ENCODE assay signal across 35 cellular contexts in genomic region chr11:64600281-64600992, GRCh38. TPM values are rescaled to one million over a fixed set of nuclear protein-coding genes. Genes with fewer than 3 reads are reported as not detected.
"Had no signal": no experiment of that assay in that cellular context is flagged by ENCODE, and none has a peak within 500 bp of the region (broad histone marks: within the 10 kb centered on the region; RNA-seq: fewer than 3 reads in every experiment).

No MANE protein-coding gene starts in this region.

- DNase-seq: heart right ventricle; islet precursor cell; kidney glomerular epithelial cell; left colon; mesendoderm; naive B cell; natural killer cell; nephron progenitor cell; nucleus accumbens; stimulated activated CD4-positive, alpha-beta T cell treated with anti-CD3 and anti-CD28 coated beads, Interleukin-1b, Interleukin-23, amount 100 ng/mL, for 48 hours; stimulated activated CD4-positive, alpha-beta T cell treated with anti-CD3 and anti-CD28 coated beads, Interleukin-2, amount 100 ng/mL, for 48 hours; stimulated activated CD4-positive, alpha-beta T cell treated with anti-CD3 and anti-CD28 coated beads, Interleukin-4, amount 100 ng/mL, for 4 hours; stimulated activated CD8-positive, alpha-beta memory T cell treated with anti-CD3 and anti-CD28 coated beads, Interleukin-4, amount 100 ng/mL, for 48 hours; stimulated activated naive B cell treated with anti-CD40 and anti-IgM and Interleukin-4, amounts not matched to agents 10 μg/mL and 1 μg/mL and 100 μg/mL, for 72 hours; stimulated activated naive CD8-positive, alpha-beta T cell treated with anti-CD3 and anti-CD28 coated beads, Interleukin-15, Interleukin-2, amounts not matched to agents 100 U/mL and 50 U/mL, for 24 hours; stomach; testis; thyroid gland; transverse colon; upper lobe of left lung had no signal

- H2AFZ ChIP-seq: hepatocyte, parathyroid adenoma had no signal

- H3K4me3 ChIP-seq: heart right ventricle, hepatocyte, left lung, lung, psoas muscle, right lobe of liver, smooth muscle cell, stomach, testis, thyroid gland, transverse colon, upper lobe of left lung, vagina had no signal

- H3K4me1 Mint-ChIP-seq: mesothelial cell of epicardium; naive B cell; natural killer cell; stimulated activated naive B cell treated with anti-CD40 and anti-IgM and Interleukin-4, amounts not matched to agents 10 μg/mL and 1 μg/mL and 100 μg/mL, for 72 hours had no signal

- H3K9ac ChIP-seq: parathyroid adenoma had no signal

- H3K4me3 Mint-ChIP-seq: mesothelial cell of epicardium; naive B cell; natural killer cell; nephron progenitor cell; stimulated activated naive B cell treated with anti-CD40 and anti-IgM and Interleukin-4, amounts not matched to agents 10 μg/mL and 1 μg/mL and 100 μg/mL, for 72 hours had no signal

- H3K27ac Mint-ChIP-seq: mesothelial cell of epicardium; natural killer cell; nephron progenitor cell; stimulated activated naive B cell treated with anti-CD40 and anti-IgM and Interleukin-4, amounts not matched to agents 10 μg/mL and 1 μg/mL and 100 μg/mL, for 72 hours had no signal

- H3K4me1 ChIP-seq: heart right ventricle, left lung, parathyroid adenoma, psoas muscle, right lobe of liver, stomach, testis, thyroid gland, transverse colon, upper lobe of left lung, vagina had no signal

- H3K36me3 Mint-ChIP-seq: mesothelial cell of epicardium; naive B cell; natural killer cell; stimulated activated naive B cell treated with anti-CD40 and anti-IgM and Interleukin-4, amounts not matched to agents 10 μg/mL and 1 μg/mL and 100 μg/mL, for 72 hours had no signal

- H3K27ac ChIP-seq: heart right ventricle, hepatocyte, left lung, parathyroid adenoma, psoas muscle, right lobe of liver, stomach, testis, thyroid gland, transverse colon, upper lobe of left lung, vagina had no signal

- H3K9me3 Mint-ChIP-seq: naive B cell; natural killer cell; nephron progenitor cell; stimulated activated naive B cell treated with anti-CD40 and anti-IgM and Interleukin-4, amounts not matched to agents 10 μg/mL and 1 μg/mL and 100 μg/mL, for 72 hours had no signal

- H3K9me3 ChIP-seq: heart right ventricle, left lung, psoas muscle, right lobe of liver, stomach, testis, thyroid gland, transverse colon, upper lobe of left lung, vagina had no signal

- H3K27me3 ChIP-seq: hepatocyte, right lobe of liver, testis, thyroid gland, transverse colon, upper lobe of left lung, vagina had no signal

- H3K4me2 ChIP-seq: hepatocyte, smooth muscle cell had no signal

- H3K36me3 ChIP-seq: heart right ventricle, left lung, right lobe of liver, stomach, thyroid gland, transverse colon, upper lobe of left lung, vagina had no signal

- ATAC-seq: heart right ventricle; left colon; left lung; natural killer cell; psoas muscle; right lobe of liver; stimulated activated naive B cell treated with anti-CD40 and anti-IgM and Interleukin-4, amounts not matched to agents 10 μg/mL and 1 μg/mL and 100 μg/mL, for 72 hours; stimulated activated naive CD8-positive, alpha-beta T cell treated with anti-CD3 and anti-CD28 coated beads, Interleukin-15, Interleukin-2, amounts not matched to agents 100 U/mL and 50 U/mL, for 24 hours had no signal

RNA-seq across cellular contexts. Expression of gene SLC22A12, which starts 9.4 kb away (rescaled TPM):
- total RNA-seq: heart right ventricle, hepatocyte, left colon, left lung, lower leg skin, lung, mesothelial cell of epicardium, mononuclear cell, natural killer cell, osteocyte, posterior vena cava, psoas muscle, skeletal muscle tissue, smooth muscle cell, stomach, testis, thyroid gland, transverse colon, upper lobe of left lung, urinary bladder, vagina had no signal
- polyA plus RNA-seq: heart right ventricle, lung, psoas muscle, smooth muscle cell, stomach, urinary bladder had no signal

RNA-seq across cellular contexts. Expression of gene SLC22A11, which starts 44.7 kb away (rescaled TPM):
- total RNA-seq: heart right ventricle, left lung, lung, mononuclear cell, natural killer cell, osteocyte, psoas muscle, skeletal muscle tissue, smooth muscle cell, stomach, thyroid gland, transverse colon, upper lobe of left lung, urinary bladder had no signal
- polyA plus RNA-seq: heart right ventricle, psoas muscle, smooth muscle cell, stomach had no signal
